ENCODE assay signal across 1 cellular context in the genomic region with DNA sequence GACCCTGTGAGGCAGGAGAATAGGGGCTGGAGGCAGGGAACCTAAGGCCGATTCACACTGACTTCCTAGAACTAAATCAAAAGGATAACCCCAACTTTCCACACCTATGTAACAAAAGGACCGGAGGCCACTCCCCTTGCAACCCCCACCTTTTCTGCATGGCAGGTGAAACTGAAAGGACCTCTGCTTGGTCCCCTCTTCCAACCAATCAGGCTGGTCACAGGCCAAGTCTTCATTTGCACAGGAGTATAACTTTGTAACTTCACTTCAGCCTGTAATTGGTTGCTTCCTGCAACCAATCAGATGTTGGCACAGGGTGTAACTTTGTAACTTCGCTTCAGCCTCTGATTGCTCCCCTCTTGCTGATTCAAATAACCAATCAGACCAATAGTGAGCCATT.
TF ChIP-seq lines count a peak whose summit lies in the region.

No MANE protein-coding gene starts in this region.

TF ChIP-seq in GM12878, 131 proteins besides CTCF, POLR2A, EP300 and RAD21 (continued from another document):
- TF ChIP-seq, protein P1, sequence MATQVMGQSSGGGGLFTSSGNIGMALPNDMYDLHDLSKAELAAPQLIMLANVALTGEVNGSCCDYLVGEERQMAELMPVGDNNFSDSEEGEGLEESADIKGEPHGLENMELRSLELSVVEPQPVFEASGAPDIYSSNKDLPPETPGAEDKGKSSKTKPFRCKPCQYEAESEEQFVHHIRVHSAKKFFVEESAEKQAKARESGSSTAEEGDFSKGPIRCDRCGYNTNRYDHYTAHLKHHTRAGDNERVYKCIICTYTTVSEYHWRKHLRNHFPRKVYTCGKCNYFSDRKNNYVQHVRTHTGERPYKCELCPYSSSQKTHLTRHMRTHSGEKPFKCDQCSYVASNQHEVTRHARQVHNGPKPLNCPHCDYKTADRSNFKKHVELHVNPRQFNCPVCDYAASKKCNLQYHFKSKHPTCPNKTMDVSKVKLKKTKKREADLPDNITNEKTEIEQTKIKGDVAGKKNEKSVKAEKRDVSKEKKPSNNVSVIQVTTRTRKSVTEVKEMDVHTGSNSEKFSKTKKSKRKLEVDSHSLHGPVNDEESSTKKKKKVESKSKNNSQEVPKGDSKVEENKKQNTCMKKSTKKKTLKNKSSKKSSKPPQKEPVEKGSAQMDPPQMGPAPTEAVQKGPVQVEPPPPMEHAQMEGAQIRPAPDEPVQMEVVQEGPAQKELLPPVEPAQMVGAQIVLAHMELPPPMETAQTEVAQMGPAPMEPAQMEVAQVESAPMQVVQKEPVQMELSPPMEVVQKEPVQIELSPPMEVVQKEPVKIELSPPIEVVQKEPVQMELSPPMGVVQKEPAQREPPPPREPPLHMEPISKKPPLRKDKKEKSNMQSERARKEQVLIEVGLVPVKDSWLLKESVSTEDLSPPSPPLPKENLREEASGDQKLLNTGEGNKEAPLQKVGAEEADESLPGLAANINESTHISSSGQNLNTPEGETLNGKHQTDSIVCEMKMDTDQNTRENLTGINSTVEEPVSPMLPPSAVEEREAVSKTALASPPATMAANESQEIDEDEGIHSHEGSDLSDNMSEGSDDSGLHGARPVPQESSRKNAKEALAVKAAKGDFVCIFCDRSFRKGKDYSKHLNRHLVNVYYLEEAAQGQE (IDR thresholded peaks at IDR 0.05; ENCODE audit: low read depth, low read length), result no peak
- TF ChIP-seq SRF (IDR thresholded peaks at IDR 0.05; ENCODE audit: low read depth in 2 of 2, low read length in 2 of 2) (no peak), IRF4 (IDR thresholded peaks at IDR 0.05; ENCODE audit: low read depth, low read length) (no peak), NFIC (IDR thresholded peaks at IDR 0.05; ENCODE audit: low read depth, low read length) (no peak), WRNIP1 (IDR thresholded peaks at IDR 0.05; ENCODE audit: borderline replicate concordance, low read depth, low read length) (no peak), BHLHE40 (IDR thresholded peaks at IDR 0.05; ENCODE audit: borderline replicate concordance in 1 of 2, low read depth in 2 of 2, low read length in 1 of 2) (no peak)
